ENCODE assay signal across 9 cellular contexts in genomic region chrX:42934020-42934701, GRCh38.
DNase-seq lines count a peak whose midpoint lies in the region; ATAC-seq, FAIRE-seq and TF ChIP-seq lines count a peak whose summit lies in the region.
"Had no signal": no experiment of that assay in that cellular context is flagged by ENCODE, and none has a peak within 500 bp of the region (broad histone marks: within the 10 kb centered on the region; RNA-seq: fewer than 3 reads in every experiment).

No MANE protein-coding gene starts in this region.

- peaks cover 5% of the 10 kb centered on the region for H3K4me1 Mint-ChIP-seq in astrocyte (ENCODE audit: low read depth, unreplicated experiment)
- no peaks in the 10 kb centered on the region for H3K4me1 Mint-ChIP-seq in Caco-2 (ENCODE audit: low read depth, unreplicated experiment)

- H3K36me3 ChIP-seq in astrocyte (ENCODE audit: insufficient read depth, low read length) (no peaks in the 10 kb centered on the region), hepatocyte (replicated peaks; ENCODE audit: insufficient read depth, low read depth) (no peaks in the 10 kb centered on the region), Caco-2 (ENCODE audit: control insufficient read depth, insufficient read depth, low read length) (no peaks in the 10 kb centered on the region)
- H3K36me3 ChIP-seq: upper lobe of right lung had no signal

- H3K27me3 ChIP-seq in astrocyte (ENCODE audit: insufficient read depth, low read length) (no peaks in the 10 kb centered on the region), hepatocyte (no peaks in the 10 kb centered on the region), Caco-2 (replicated peaks; ENCODE audit: control insufficient read depth, insufficient read depth, low read length) (no peaks in the 10 kb centered on the region)
- H3K27me3 ChIP-seq: upper lobe of right lung had no signal

- H3K9me3 ChIP-seq in astrocyte (ENCODE audit: insufficient read depth, low read depth, low read length) (no peaks in the 10 kb centered on the region), hepatocyte (ENCODE audit: low read depth) (no peaks in the 10 kb centered on the region), Caco-2 (no peaks in the 10 kb centered on the region)
- H3K9me3 ChIP-seq: upper lobe of right lung had no signal

- no peaks in the 10 kb centered on the region for H3K9me2 ChIP-seq in hepatocyte (replicated peaks; ENCODE audit: insufficient read depth)

- 53% methylated on average over 5 of the region's 5 CpGs for WGBS in hepatocyte (ENCODE audit: low lambda C conversion rate, missing lambda C conversion rate)

- no TSS peak for BruUV-seq in Caco-2 (replicated peaks; lab: Mats Ljungman, UMichigan)

- intact Hi-C loops in Caco-2 (cut with micrococcal nuclease; ENCODE audit: unreplicated experiment), result no loop called here

- FAIRE-seq in GM12891 (lab: Jason Lieb, UNC) (peak; percentile 93), astrocyte (lab: Jason Lieb, UNC) (peak; percentile 43)

- H3K4me2 ChIP-seq in astrocyte (ENCODE audit: low read length), result no peak overlapping the region
- H3K4me2 ChIP-seq in hepatocyte, result no peak overlapping the region

- H2AFZ ChIP-seq in astrocyte (ENCODE audit: low read depth, low read length) (no peak overlapping the region), hepatocyte (no peak overlapping the region)

- POLR2A ChIA-PET in Caco-2 (lab: Charles Lee), result no interaction called here

- no peaks in the 10 kb centered on the region for H3K79me2 ChIP-seq in astrocyte (ENCODE audit: insufficient read depth, low read length)
- no peaks in the 10 kb centered on the region for H3K79me2 ChIP-seq in hepatocyte

- CTCF ChIA-PET in Caco-2 (lab: Charles Lee), result no interaction called here

- H3K27ac ChIP-seq in astrocyte (ENCODE audit: low read depth, low read length), result no peak overlapping the region
- no peak overlapping the region for H3K27ac ChIP-seq in hepatocyte
- H3K27ac ChIP-seq: upper lobe of right lung had no signal

- H3K27me3 Mint-ChIP-seq in astrocyte (ENCODE audit: low read depth, unreplicated experiment) (no peaks in the 10 kb centered on the region), Caco-2 (ENCODE audit: insufficient read depth, unreplicated experiment) (no peaks in the 10 kb centered on the region)

- no peak for TF ChIP-seq POLR2A in GM12891 (IDR thresholded peaks at IDR 0.05; ENCODE audit: low read depth, low read length)

- H3K36me3 Mint-ChIP-seq in astrocyte (ENCODE audit: low read depth, unreplicated experiment) (no peaks in the 10 kb centered on the region), Caco-2 (ENCODE audit: insufficient read depth, unreplicated experiment) (no peaks in the 10 kb centered on the region)

- ATAC-seq in GM21447 (IDR thresholded peaks at IDR 0.05; ENCODE audit: unreplicated experiment), result peak; percentile 98
- ATAC-seq in HG03571 (IDR thresholded peaks at IDR 0.05; ENCODE audit: unreplicated experiment), result peak; percentile 98
- ATAC-seq: upper lobe of right lung had no signal

- H3K4me3 ChIP-seq in astrocyte (ENCODE audit: insufficient read depth, low read depth, low read length) (no peak overlapping the region), hepatocyte (no peak overlapping the region), Caco-2 (ENCODE audit: low read depth, low read length) (no peak overlapping the region)
- H3K4me3 ChIP-seq: upper lobe of right lung had no signal

- DNase-seq in GM12891 (ENCODE audit: insufficient read length, low spot score), result no peak
- no peak for DNase-seq in astrocyte (ENCODE audit: low read depth)
- DNase-seq in hepatocyte (ENCODE audit: low spot score), result no peak
- DNase-seq in NCI-H82 treated with DMSO at 0.1 percent for 48 hours (lab: John Stamatoyannopoulos, UW; ENCODE audit: unreplicated experiment), result no peak
- no peak for DNase-seq in Caco-2
- no peak for DNase-seq in NCI-H2107 (lab: John Stamatoyannopoulos, UW)
- DNase-seq: upper lobe of right lung had no signal

- H4K20me1 ChIP-seq in astrocyte (ENCODE audit: insufficient read depth, low read length) (no peaks in the 10 kb centered on the region), hepatocyte (ENCODE audit: insufficient read depth, poor library complexity, severe bottlenecking) (no peaks in the 10 kb centered on the region)

- H3K4me1 ChIP-seq in astrocyte (ENCODE audit: insufficient read depth, low read length) (no peaks in the 10 kb centered on the region), hepatocyte (ENCODE audit: insufficient read depth) (no peaks in the 10 kb centered on the region), Caco-2 (no peaks in the 10 kb centered on the region)
- H3K4me1 ChIP-seq: upper lobe of right lung had no signal

- H3K9me3 Mint-ChIP-seq in astrocyte (ENCODE audit: unreplicated experiment) (no peaks in the 10 kb centered on the region), Caco-2 (ENCODE audit: unreplicated experiment) (no peaks in the 10 kb centered on the region)

- H3K4me3 Mint-ChIP-seq in astrocyte (ENCODE audit: unreplicated experiment) (no peak overlapping the region), Caco-2 (ENCODE audit: unreplicated experiment) (no peak overlapping the region)

- TF ChIP-seq CTCF in astrocyte (IDR thresholded peaks at IDR 0.05; ENCODE audit: insufficient read depth, low read depth, low read length), result no peak
- TF ChIP-seq CTCF in hepatocyte (IDR thresholded peaks at IDR 0.05; ENCODE audit: poor library complexity), result no peak
- TF ChIP-seq CTCF in Caco-2 (IDR thresholded peaks at IDR 0.05; ENCODE audit: insufficient read depth in 1 of 2, low read depth in 1 of 2, low read length in 1 of 2, severe bottlenecking in 1 of 2, unreplicated experiment in 1 of 2), result no peak

- no peak overlapping the region for H3K9ac ChIP-seq in astrocyte (ENCODE audit: low read length)

- H3K27ac Mint-ChIP-seq in astrocyte (ENCODE audit: unreplicated experiment) (no peak overlapping the region), Caco-2 (ENCODE audit: unreplicated experiment) (no peak overlapping the region)

TF ChIP-seq in GM12891, 5 proteins besides CTCF, POLR2A, EP300 and RAD21:
- no peak for TF ChIP-seq SPI1 (IDR thresholded peaks at IDR 0.05; ENCODE audit: low read depth, low read length)
- no peak for TF ChIP-seq POU2F2 (IDR thresholded peaks at IDR 0.05; ENCODE audit: low read depth, low read length)
- TF ChIP-seq PAX5 (IDR thresholded peaks at IDR 0.05; ENCODE audit: insufficient read depth, low read length, severe bottlenecking), result no peak
- no peak for TF ChIP-seq TAF1 (IDR thresholded peaks at IDR 0.05; ENCODE audit: low read depth, low read length)
- TF ChIP-seq POLR2AphosphoS5 (IDR thresholded peaks at IDR 0.05; ENCODE audit: low read depth, low read length), result no peak
